Comparison of ENCODE assay signal across 8 cellular contexts in the genomic region with DNA sequence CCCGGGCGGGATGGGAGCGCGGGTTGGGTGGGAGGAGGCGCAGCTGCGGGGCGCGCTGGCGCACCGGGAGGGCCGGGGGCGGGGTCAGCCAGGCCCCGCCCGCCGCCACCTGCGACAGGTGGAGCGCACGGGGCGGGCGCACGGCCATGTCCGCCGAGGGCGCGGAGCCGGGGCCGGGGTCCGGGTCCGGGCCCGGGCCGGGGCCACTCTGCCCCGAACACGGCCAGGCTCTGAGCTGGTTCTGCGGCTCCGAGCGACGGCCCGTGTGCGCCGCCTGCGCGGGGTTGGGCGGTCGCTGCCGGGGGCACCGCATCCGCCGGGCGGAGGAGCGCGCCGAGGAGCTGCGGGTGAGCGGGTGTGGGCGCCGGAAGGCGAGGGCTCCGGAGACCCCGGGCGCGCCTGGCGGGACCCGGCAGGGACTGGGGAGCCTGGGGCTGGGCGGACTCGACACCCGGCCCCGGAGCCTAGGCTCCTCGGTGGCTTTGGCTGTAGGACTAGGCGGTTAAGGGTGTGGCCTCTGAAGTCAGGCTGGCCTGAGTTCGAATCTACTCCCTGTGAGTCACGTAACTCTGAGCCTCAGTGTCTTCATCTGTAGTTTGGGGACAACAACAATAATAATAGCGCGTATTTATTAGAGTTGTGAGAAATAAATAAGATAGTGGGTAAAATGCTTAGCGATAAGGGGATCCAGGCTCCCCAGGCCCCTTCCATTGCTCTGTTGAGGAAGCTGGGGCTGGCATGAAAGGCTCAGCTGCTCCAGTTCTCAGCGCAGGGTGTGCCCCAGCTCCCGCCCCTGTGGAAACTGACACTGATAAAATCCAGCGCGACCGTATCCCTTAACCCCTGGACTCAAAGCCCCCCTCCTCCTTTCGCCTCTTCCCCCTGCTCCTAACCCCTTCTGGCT. TPM values are rescaled to one million over a fixed set of nuclear protein-coding genes. Genes with fewer than 3 reads are reported as not detected.
A peak's percentile ranks its signal among the peaks of the same experiment; 100 is the strongest.
DNase-seq lines count a peak whose midpoint lies in the region; ATAC-seq and TF ChIP-seq lines count a peak whose summit lies in the region.

A gene (plus strand): TSS at position 108 of the 904 bp plus-strand sequence. CDS start 39 bp downstream, at position 147.

- H3K36me3 Mint-ChIP-seq in activated CD4-positive, alpha-beta T cell treated with anti-CD3 and anti-CD28 coated beads for 36 hours (ENCODE audit: low read depth): no peaks in the 10 kb centered on the region
- peaks cover 4% of the 10 kb centered on the region for H3K36me3 Mint-ChIP-seq in activated CD4-positive, alpha-beta T cell treated with anti-CD3 and anti-CD28 coated beads, Interleukin-2, amount 10 ng/mL, durations not matched to agents 24 days and 14 days (ENCODE audit: low read depth)
- no peaks in the 10 kb centered on the region for H3K36me3 Mint-ChIP-seq in neural progenitor cell

- H3F3A ChIP-seq in neural progenitor cell (ENCODE audit: low read depth): no peaks in the 10 kb centered on the region

- H4K20me1 ChIP-seq in neural progenitor cell (ENCODE audit: low read depth): peaks cover 5% of the 10 kb centered on the region

- peak within 1 kb of the TSS; percentile 71 for H3K27ac Mint-ChIP-seq in activated CD4-positive, alpha-beta T cell treated with anti-CD3 and anti-CD28 coated beads for 36 hours
- peak within 1 kb of the TSS; percentile 90 for H3K27ac Mint-ChIP-seq in activated CD4-positive, alpha-beta T cell treated with anti-CD3 and anti-CD28 coated beads, Interleukin-2, amount 10 ng/mL, durations not matched to agents 24 days and 14 days
- H3K27ac Mint-ChIP-seq in neural progenitor cell: no peak within 1 kb of the TSS

- intact Hi-C loops in activated CD4-positive, alpha-beta T cell treated with anti-CD3 and anti-CD28 coated beads for 36 hours (cut with DNase I, micrococcal nuclease): loop anchor here (1.0 to 10.0 kb wide), 7 partner anchors 9 to 295 kb away; a partner anchor contains a TSS
- intact Hi-C loops in activated CD4-positive, alpha-beta T cell treated with anti-CD3 and anti-CD28 coated beads, Interleukin-2, amount 10 ng/mL, durations not matched to agents 24 days and 14 days (cut with micrococcal nuclease): loop anchor here (1.0 to 5.0 kb wide), 4 partner anchors 9 to 167 kb away; a partner anchor contains a TSS

- peak within 1 kb of the TSS; percentile 54 for H3K4me3 ChIP-seq in neural progenitor cell

- no peak for TF ChIP-seq CTCF in neural progenitor cell (IDR thresholded peaks at IDR 0.05)

- H3K9me3 Mint-ChIP-seq in activated CD4-positive, alpha-beta T cell treated with anti-CD3 and anti-CD28 coated beads for 36 hours (ENCODE audit: low read depth): no peaks in the 10 kb centered on the region
- H3K9me3 Mint-ChIP-seq in activated CD4-positive, alpha-beta T cell treated with anti-CD3 and anti-CD28 coated beads, Interleukin-2, amount 10 ng/mL, durations not matched to agents 24 days and 14 days: no peaks in the 10 kb centered on the region
- no peaks in the 10 kb centered on the region for H3K9me3 Mint-ChIP-seq in neural progenitor cell

- H3K79me2 ChIP-seq in neural progenitor cell (ENCODE audit: low read depth): no peaks in the 10 kb centered on the region

- H3K4me1 Mint-ChIP-seq in activated CD4-positive, alpha-beta T cell treated with anti-CD3 and anti-CD28 coated beads for 36 hours: peaks cover 48% of the 10 kb centered on the region
- peaks cover 56% of the 10 kb centered on the region for H3K4me1 Mint-ChIP-seq in activated CD4-positive, alpha-beta T cell treated with anti-CD3 and anti-CD28 coated beads, Interleukin-2, amount 10 ng/mL, durations not matched to agents 24 days and 14 days
- H3K4me1 Mint-ChIP-seq in neural progenitor cell: peaks cover 8% of the 10 kb centered on the region

- H3K36me3 ChIP-seq in neural progenitor cell: no peaks in the 10 kb centered on the region

- no peaks in the 10 kb centered on the region for H3K9me3 ChIP-seq in neural progenitor cell (ENCODE audit: low read depth)

- peaks cover 7% of the 10 kb centered on the region for H3K4me1 ChIP-seq in neural progenitor cell

- peak; percentile 48 for DNase-seq in activated CD4-positive, alpha-beta T cell treated with anti-CD3 and anti-CD28 coated beads for 36 hours
- DNase-seq in activated CD4-positive, alpha-beta T cell treated with anti-CD3 and anti-CD28 coated beads, Interleukin-2, amount 50 U/mL, for 4 hours: no peak
- peak; percentile 50 for DNase-seq in HuH-7 (ENCODE audit: low spot score)
- DNase-seq in activated CD4-positive, alpha-beta T cell treated with anti-CD3 and anti-CD28 coated beads, Interleukin-2, amount 10 ng/mL, durations not matched to agents 24 days and 14 days: peak; percentile 87
- peak; percentile 66 for DNase-seq in neural progenitor cell (ENCODE audit: low spot score)

- peak within 1 kb of the TSS; percentile 75 for H3K4me3 Mint-ChIP-seq in activated CD4-positive, alpha-beta T cell treated with anti-CD3 and anti-CD28 coated beads for 36 hours
- H3K4me3 Mint-ChIP-seq in activated CD4-positive, alpha-beta T cell treated with anti-CD3 and anti-CD28 coated beads, Interleukin-2, amount 10 ng/mL, durations not matched to agents 24 days and 14 days: peak within 1 kb of the TSS; percentile 89
- peak within 1 kb of the TSS; percentile 80 for H3K4me3 Mint-ChIP-seq in neural progenitor cell

- no peak within 1 kb of the TSS for H2AFZ ChIP-seq in neural progenitor cell (replicated peaks)

- peak within 1 kb of the TSS; percentile 82 for H3K4me2 ChIP-seq in neural progenitor cell

- H3K27ac ChIP-seq in neural progenitor cell: no peak within 1 kb of the TSS

- peaks cover 37% of the 10 kb centered on the region for H3K27me3 Mint-ChIP-seq in activated CD4-positive, alpha-beta T cell treated with anti-CD3 and anti-CD28 coated beads for 36 hours
- H3K27me3 Mint-ChIP-seq in activated CD4-positive, alpha-beta T cell treated with anti-CD3 and anti-CD28 coated beads, Interleukin-2, amount 10 ng/mL, durations not matched to agents 24 days and 14 days: no peaks in the 10 kb centered on the region
- H3K27me3 Mint-ChIP-seq in neural progenitor cell (ENCODE audit: insufficient read depth, low read depth): peaks cover 60% of the 10 kb centered on the region

- peaks cover 73% of the 10 kb centered on the region for H3K27me3 ChIP-seq in neural progenitor cell

- CTCF ChIA-PET in activated CD4-positive, alpha-beta T cell treated with anti-CD3 and anti-CD28 coated beads for 36 hours (lab: Charles Lee): interaction anchor here (0.5 to 2.8 kb wide), 9 partner anchors 10 to 80 kb away, joined by 3 to 11 read pairs (median 4); a partner anchor contains a TSS

- ATAC-seq in activated CD4-positive, alpha-beta T cell treated with anti-CD3 and anti-CD28 coated beads for 36 hours: peak; percentile 42
- peak; percentile 71 for ATAC-seq in esophagus mucosa
- ATAC-seq in HG03039 (IDR thresholded peaks at IDR 0.05; ENCODE audit: unreplicated experiment): no peak
- ATAC-seq in GM18873 (IDR thresholded peaks at IDR 0.05; ENCODE audit: low FRiP score, unreplicated experiment): no peak

- POLR2A ChIA-PET in activated CD4-positive, alpha-beta T cell treated with anti-CD3 and anti-CD28 coated beads for 36 hours (lab: Charles Lee): interaction anchor here (1.2 to 1.9 kb wide), 3 partner anchors 9 to 60 kb away, joined by 3 to 6 read pairs (median 5); a partner anchor contains a TSS

- H3K9ac ChIP-seq in neural progenitor cell: no peak within 1 kb of the TSS

RNA-seq across cellular contexts. Expression of the gene that starts here (rescaled TPM):
- 1 to 10 TPM; 5.7 to 6.6 TPM for total RNA-seq in activated CD4-positive, alpha-beta T cell treated with anti-CD3 and anti-CD28 coated beads for 36 hours
- 10.5 and 10.6 TPM in 2 replicates for total RNA-seq in activated CD4-positive, alpha-beta T cell treated with anti-CD3 and anti-CD28 coated beads, Interleukin-2, amount 10 ng/mL, durations not matched to agents 24 days and 14 days
- total RNA-seq in esophagus mucosa (37.6 TPM), neural progenitor cell (ENCODE audit: low replicate concordance) (0.25 and 0.58 TPM in 2 replicates)

Comparison
In these comparisons a context has a peak if more than half of its experiments do, and no peak if none do; other contexts are left out.
1. DNase-seq: peak in activated CD4-positive, alpha-beta T cell treated with anti-CD3 and anti-CD28 coated beads for 36 hours (single experiment), HuH-7 (single experiment) and activated CD4-positive, alpha-beta T cell treated with anti-CD3 and anti-CD28 coated beads, Interleukin-2, amount 10 ng/mL, durations not matched to agents 24 days and 14 days (single experiment); none in activated CD4-positive, alpha-beta T cell treated with anti-CD3 and anti-CD28 coated beads, Interleukin-2, amount 50 U/mL, for 4 hours (0 of 2).
2. Peak in DNase-seq, H3K4me3 ChIP-seq and H3K4me2 ChIP-seq in neural progenitor cell; RNA of the gene not detected or under 1 TPM.
3. ATAC-seq: peak in activated CD4-positive, alpha-beta T cell treated with anti-CD3 and anti-CD28 coated beads for 36 hours (single experiment) and esophagus mucosa (single experiment); none in HG03039 (single experiment) and GM18873 (single experiment).
4. Peak in every context shown above with its lines, with median percentiles within 50 percentile points of each other: H3K4me3 Mint-ChIP-seq.